In genomic region chr11:68808787-68809186, GRCh38 we compare ENCODE assay signal across 29 cellular contexts. TPM values are rescaled to one million over a fixed set of nuclear protein-coding genes. Genes with fewer than 3 reads are reported as not detected.
"Had no signal": no experiment of that assay in that cellular context is flagged by ENCODE, and none has a peak within 500 bp of the region (broad histone marks: within the 10 kb centered on the region; RNA-seq: fewer than 3 reads in every experiment).

No MANE protein-coding gene starts in this region.

- ATAC-seq: naive thymus-derived CD8-positive, alpha-beta T cell; natural killer cell treated with Interleukin-12 subunit alpha and Interleukin-12 subunit beta and Interleukin-15 and Interleukin-18, amount 100 ng/mL, for 72 hours; right cardiac atrium; stimulated activated effector memory CD8-positive, alpha-beta T cell treated with anti-CD3 and anti-CD28 coated beads, Interleukin-12 subunit alpha, Interleukin-12 subunit beta, amount 100 ng/mL, for 72 hours; stimulated activated naive B cell treated with anti-CD40 and anti-IgM and Interleukin-4, amounts not matched to agents 10 μg/mL and 1 μg/mL and 100 μg/mL, for 72 hours had no signal

- H3K4me1 Mint-ChIP-seq: nephron progenitor cell; stimulated activated effector memory CD8-positive, alpha-beta T cell treated with anti-CD3 and anti-CD28 coated beads, Interleukin-12 subunit alpha, Interleukin-12 subunit beta, amount 100 ng/mL, for 72 hours had no signal

- H3K9me3 Mint-ChIP-seq: naive thymus-derived CD8-positive, alpha-beta T cell; natural killer cell treated with Interleukin-12 subunit alpha and Interleukin-12 subunit beta and Interleukin-15 and Interleukin-18, amount 100 ng/mL, for 72 hours; nephron progenitor cell; neural crest cell; stimulated activated effector memory CD8-positive, alpha-beta T cell treated with anti-CD3 and anti-CD28 coated beads, Interleukin-12 subunit alpha, Interleukin-12 subunit beta, amount 100 ng/mL, for 72 hours; stimulated activated naive B cell treated with anti-CD40 and anti-IgM and Interleukin-4, amounts not matched to agents 10 μg/mL and 1 μg/mL and 100 μg/mL, for 72 hours; stimulated activated naive CD8-positive, alpha-beta T cell treated with anti-CD3 and anti-CD28 coated beads, Interleukin-15, Interleukin-2, amounts not matched to agents 100 ng/mL and 50 ng/mL, for 24 hours had no signal

- H3K27ac ChIP-seq: neutrophil, parathyroid adenoma, prostate gland, right lobe of liver, stomach, thoracic aorta, thyroid gland, tibial nerve, upper lobe of left lung, vagina had no signal

- H3K27me3 Mint-ChIP-seq: naive thymus-derived CD8-positive, alpha-beta T cell; natural killer cell treated with Interleukin-12 subunit alpha and Interleukin-12 subunit beta and Interleukin-15 and Interleukin-18, amount 100 ng/mL, for 72 hours; stimulated activated naive B cell treated with anti-CD40 and anti-IgM and Interleukin-4, amounts not matched to agents 10 μg/mL and 1 μg/mL and 100 μg/mL, for 72 hours; stimulated activated naive CD8-positive, alpha-beta T cell treated with anti-CD3 and anti-CD28 coated beads, Interleukin-15, Interleukin-2, amounts not matched to agents 100 ng/mL and 50 ng/mL, for 24 hours had no signal

- H3K27me3 ChIP-seq: neutrophil, right lobe of liver, sigmoid colon, stomach, thyroid gland, tibial nerve, upper lobe of left lung, vagina had no signal

- H3K27ac Mint-ChIP-seq: natural killer cell treated with Interleukin-12 subunit alpha and Interleukin-12 subunit beta and Interleukin-15 and Interleukin-18, amount 100 ng/mL, for 72 hours; nephron progenitor cell; stimulated activated naive B cell treated with anti-CD40 and anti-IgM and Interleukin-4, amounts not matched to agents 10 μg/mL and 1 μg/mL and 100 μg/mL, for 72 hours; stimulated activated naive CD8-positive, alpha-beta T cell treated with anti-CD3 and anti-CD28 coated beads, Interleukin-15, Interleukin-2, amounts not matched to agents 100 ng/mL and 50 ng/mL, for 24 hours had no signal

- FAIRE-seq: small intestine, urothelium cell line had no signal

- H3K9me3 ChIP-seq: neutrophil, prostate gland, right lobe of liver, sigmoid colon, stomach, thoracic aorta, thyroid gland, tibial nerve, upper lobe of left lung, vagina had no signal

- H3K4me3 ChIP-seq: prostate gland, right lobe of liver, sigmoid colon, stomach, thoracic aorta, thyroid gland, tibial nerve, upper lobe of left lung, vagina had no signal

- H3K36me3 ChIP-seq: prostate gland had no signal

- H3K4me3 Mint-ChIP-seq: naive thymus-derived CD8-positive, alpha-beta T cell; natural killer cell treated with Interleukin-12 subunit alpha and Interleukin-12 subunit beta and Interleukin-15 and Interleukin-18, amount 100 ng/mL, for 72 hours; nephron progenitor cell; neural crest cell; stimulated activated effector memory CD8-positive, alpha-beta T cell treated with anti-CD3 and anti-CD28 coated beads, Interleukin-12 subunit alpha, Interleukin-12 subunit beta, amount 100 ng/mL, for 72 hours; stimulated activated naive B cell treated with anti-CD40 and anti-IgM and Interleukin-4, amounts not matched to agents 10 μg/mL and 1 μg/mL and 100 μg/mL, for 72 hours; stimulated activated naive CD8-positive, alpha-beta T cell treated with anti-CD3 and anti-CD28 coated beads, Interleukin-15, Interleukin-2, amounts not matched to agents 100 ng/mL and 50 ng/mL, for 24 hours had no signal

- H3K4me1 ChIP-seq: prostate gland had no signal

- H3K36me3 Mint-ChIP-seq: natural killer cell treated with Interleukin-12 subunit alpha and Interleukin-12 subunit beta and Interleukin-15 and Interleukin-18, amount 100 ng/mL, for 72 hours had no signal

- DNase-seq: nephron progenitor cell; nucleus accumbens; right cardiac atrium; right lobe of liver; sigmoid colon; small intestine; stimulated activated CD4-positive, alpha-beta T cell treated with anti-CD3 and anti-CD28 coated beads, Interleukin-15, amount 100 ng/mL, for 24 hours; stimulated activated CD4-positive, alpha-beta T cell treated with anti-CD3 and anti-CD28 coated beads, Interleukin-2, amount 100 ng/mL, for 24 hours; stimulated activated CD4-positive, alpha-beta T cell treated with anti-CD3 and anti-CD28 coated beads, Interleukin-2, amount 100 ng/mL, for 48 hours; stimulated activated CD4-positive, alpha-beta T cell treated with anti-CD3 and anti-CD28 coated beads, Interleukin-4, amount 100 ng/mL, for 24 hours; stimulated activated naive B cell treated with anti-CD40 and anti-IgM and Interleukin-4, amounts not matched to agents 10 μg/mL and 1 μg/mL and 100 μg/mL, for 72 hours; stimulated activated naive CD4-positive, alpha-beta T cell treated with Interleukin-2 at 50 U/mL for 16 hours; stomach; thyroid gland; trophoblast cell; upper lobe of left lung had no signal

RNA-seq across cellular contexts. Expression of gene TESMIN, which starts 57.5 kb away (rescaled TPM):
- total RNA-seq: sigmoid colon, skeletal muscle tissue had no signal
